Comparison of ENCODE assay signal across 12 cellular contexts in the genomic region with DNA sequence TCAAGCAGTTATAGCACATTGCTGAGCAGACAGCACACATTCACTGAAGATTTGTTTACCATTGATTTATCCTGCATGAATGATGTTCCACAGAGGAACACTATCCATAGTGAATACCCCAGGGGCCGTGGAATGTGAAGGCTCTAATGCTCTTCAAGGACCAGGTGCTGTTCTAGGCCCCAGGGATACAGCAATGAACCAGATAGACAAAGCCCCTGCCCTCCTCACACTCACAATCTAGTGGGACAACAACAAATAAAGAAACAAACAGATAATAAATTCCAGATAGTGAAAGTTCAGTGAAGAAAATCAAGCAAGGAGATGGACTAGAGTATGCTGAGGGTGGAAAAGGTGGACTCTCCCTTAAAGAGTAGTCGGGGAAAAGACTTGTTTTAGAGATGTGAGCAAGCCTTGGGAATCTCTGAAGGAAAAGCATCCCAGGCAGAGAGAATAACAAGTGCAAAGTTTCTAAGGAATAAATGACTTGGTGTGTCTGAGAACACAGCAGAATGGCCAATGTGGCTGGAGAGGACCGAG.
DNase-seq lines count a peak whose midpoint lies in the region; ATAC-seq and TF ChIP-seq lines count a peak whose summit lies in the region.
"Had no signal": no experiment of that assay in that cellular context is flagged by ENCODE, and none has a peak within 500 bp of the region (broad histone marks: within the 10 kb centered on the region; RNA-seq: fewer than 3 reads in every experiment).

No MANE protein-coding gene starts in this region.

- H3K4me1 ChIP-seq in sigmoid colon: peaks cover 0 to 30% (median 26%) of the 10 kb centered on the region in 4 donors
- peaks cover 18% of the 10 kb centered on the region for H3K4me1 ChIP-seq in vagina
- H3K4me1 ChIP-seq: parathyroid adenoma had no signal

- peak; percentile 22 for ATAC-seq in Right ventricle myocardium superior (ENCODE audit: poor library complexity)
- ATAC-seq in left cardiac atrium: no peak
- no peak for ATAC-seq in natural killer cell

- TF ChIP-seq CTCF in glutamatergic neuron (IDR thresholded peaks at IDR 0.05; ENCODE audit: partially characterized antibody, unreplicated experiment): no peak
- TF ChIP-seq CTCF in sigmoid colon (IDR thresholded peaks at IDR 0.05): no peak
- TF ChIP-seq CTCF in vagina (IDR thresholded peaks at IDR 0.05): no peak
- no peak for TF ChIP-seq CTCF in natural killer cell (IDR thresholded peaks at IDR 0.05)

- H3K36me3 ChIP-seq in sigmoid colon: no peaks in the 10 kb centered on the region
- no peaks in the 10 kb centered on the region for H3K36me3 ChIP-seq in vagina

- peaks cover 4% of the 10 kb centered on the region for H3K9me3 Mint-ChIP-seq in glutamatergic neuron (ENCODE audit: unreplicated experiment)
- H3K9me3 Mint-ChIP-seq in natural killer cell: no peaks in the 10 kb centered on the region
- H3K9me3 Mint-ChIP-seq: activated CD4-positive, alpha-beta memory T cell treated with anti-CD3 and anti-CD28 coated beads, Interleukin-2, amount 10 ng/mL, durations not matched to agents 7 days and 5 days; activated T-helper 17 cell treated with anti-CD3 and anti-CD28 coated beads, Interleukin-2, amount 50 U/mL, for 72 hours; CD4-positive, alpha-beta T cell had no signal

- 84 to 88% methylated on average over 3 of the region's 3 CpGs for WGBS in sigmoid colon, 2 donors

- H3K27ac Mint-ChIP-seq in glutamatergic neuron (ENCODE audit: unreplicated experiment) (peak overlapping the region; percentile 75), natural killer cell (no peak overlapping the region)
- H3K27ac Mint-ChIP-seq: activated CD4-positive, alpha-beta memory T cell treated with anti-CD3 and anti-CD28 coated beads, Interleukin-2, amount 10 ng/mL, durations not matched to agents 7 days and 5 days; CD4-positive, alpha-beta T cell had no signal

- H3K27ac ChIP-seq in sigmoid colon: peak overlapping the region; percentile 65 to 80 (median 68)
- peak overlapping the region; percentile 74 for H3K27ac ChIP-seq in vagina
- H3K27ac ChIP-seq: parathyroid adenoma had no signal

- TF ChIP-seq EP300 in sigmoid colon (IDR thresholded peaks at IDR 0.05): no peak

- H3K36me3 Mint-ChIP-seq in glutamatergic neuron (ENCODE audit: unreplicated experiment) (peaks cover 11% of the 10 kb centered on the region), natural killer cell (no peaks in the 10 kb centered on the region)

- H3K27me3 ChIP-seq in sigmoid colon (no peaks in the 10 kb centered on the region), vagina (no peaks in the 10 kb centered on the region)

- H3K4me3 Mint-ChIP-seq in glutamatergic neuron (ENCODE audit: unreplicated experiment) (no peak overlapping the region), natural killer cell (no peak overlapping the region)
- H3K4me3 Mint-ChIP-seq: activated CD4-positive, alpha-beta memory T cell treated with anti-CD3 and anti-CD28 coated beads, Interleukin-2, amount 10 ng/mL, durations not matched to agents 7 days and 5 days; activated T-helper 17 cell treated with anti-CD3 and anti-CD28 coated beads, Interleukin-2, amount 50 U/mL, for 72 hours; CD4-positive, alpha-beta T cell had no signal

- TF ChIP-seq POLR2A in sigmoid colon (IDR thresholded peaks at IDR 0.05): no peak
- TF ChIP-seq POLR2A in vagina (IDR thresholded peaks at IDR 0.05): no peak

- H3K4me1 Mint-ChIP-seq in glutamatergic neuron (ENCODE audit: low read depth, unreplicated experiment): peaks cover 14% of the 10 kb centered on the region
- H3K4me1 Mint-ChIP-seq in natural killer cell: peaks cover 0 to 5% of the 10 kb centered on the region in 2 donors

- H3K9me3 ChIP-seq in sigmoid colon (no peaks in the 10 kb centered on the region), vagina (no peaks in the 10 kb centered on the region)

- DNase-seq in Right ventricle myocardium superior (no peak), left cardiac atrium (no peak), glutamatergic neuron (no peak), sigmoid colon (no peak), vagina (ENCODE audit: extremely low spot score in 2 of 2) (no peak), natural killer cell (no peak), kidney tubule cell (ENCODE audit: low spot score) (no peak), ureter (ENCODE audit: low spot score) (no peak)

- H3K4me3 ChIP-seq in sigmoid colon: no peak overlapping the region
- no peak overlapping the region for H3K4me3 ChIP-seq in vagina

- H3K27me3 Mint-ChIP-seq in glutamatergic neuron (ENCODE audit: unreplicated experiment) (no peaks in the 10 kb centered on the region), natural killer cell (ENCODE audit: low read depth in 2 of 2) (peaks cover 0 to 7% of the 10 kb centered on the region in 2 donors)
- H3K27me3 Mint-ChIP-seq: activated CD4-positive, alpha-beta memory T cell treated with anti-CD3 and anti-CD28 coated beads, Interleukin-2, amount 10 ng/mL, durations not matched to agents 7 days and 5 days; activated T-helper 17 cell treated with anti-CD3 and anti-CD28 coated beads, Interleukin-2, amount 50 U/mL, for 72 hours; CD4-positive, alpha-beta T cell had no signal

- intact Hi-C loops in Right ventricle myocardium superior (cut with DNase I): loop anchor here (5.0 kb wide), 1 partner anchor 194 kb away; no protein-coding TSS in a partner anchor
- intact Hi-C loops in left cardiac atrium (cut with DNase I): loop anchor here in 1 of 2 donors (2.0 kb wide), 1 partner anchor 194 kb away; no protein-coding TSS in a partner anchor
- intact Hi-C loops in sigmoid colon (cut with DNase I): loop anchor here (2.0 kb wide), 1 partner anchor 118 kb away; a partner anchor contains a TSS
- intact Hi-C loops in vagina (cut with DNase I): loop anchor here (2.0 to 10.0 kb wide), 2 partner anchors 118 to 192 kb away; a partner anchor contains a TSS
- intact Hi-C loops in natural killer cell (cut with micrococcal nuclease): loop anchor here (2.0 kb wide), 1 partner anchor 194 kb away; no protein-coding TSS in a partner anchor
